15 cellular contexts compared by ENCODE assay signal in the genomic region with DNA sequence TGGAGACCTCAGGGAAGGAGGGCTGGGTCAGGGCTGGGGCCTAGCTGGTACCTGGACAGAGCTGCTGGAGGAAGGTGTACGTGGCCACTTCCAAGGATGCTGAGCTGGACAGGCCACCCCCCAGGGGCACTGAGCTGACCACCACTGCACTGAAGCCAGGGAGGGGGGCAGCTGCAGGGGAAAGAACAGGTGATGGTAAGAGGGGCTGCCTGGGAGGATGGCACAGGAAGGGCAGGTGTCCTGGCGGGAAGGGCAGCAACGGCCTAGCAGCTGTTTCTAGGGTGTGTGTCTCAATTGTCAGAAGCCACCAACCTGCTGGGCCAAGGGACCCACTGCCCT. TPM values are rescaled to one million over a fixed set of nuclear protein-coding genes. Genes with fewer than 3 reads are reported as not detected.
DNase-seq lines count a peak whose midpoint lies in the region; ATAC-seq, FAIRE-seq and TF ChIP-seq lines count a peak whose summit lies in the region.
"Had no signal": no experiment of that assay in that cellular context is flagged by ENCODE, and none has a peak within 500 bp of the region (broad histone marks: within the 10 kb centered on the region; RNA-seq: fewer than 3 reads in every experiment).

No MANE protein-coding gene starts in this region.

- H3K4me2 ChIP-seq in HepG2 (ENCODE audit: low read depth, low read length) = peak overlapping the region; percentile 94; the same call in 1 of the 2 replicates
- no peak overlapping the region for H3K4me2 ChIP-seq in PC-9

- FAIRE-seq in HepG2 (lab: Jason Lieb, UNC) (no peak), H54 (lab: Jason Lieb, UNC) (no peak)
- FAIRE-seq: astrocyte had no signal

- H3K27me3 ChIP-seq in right atrium auricular region = no peaks in the 10 kb centered on the region
- H3K27me3 ChIP-seq in RWPE2 (ENCODE audit: insufficient read depth, poor library complexity, severe bottlenecking) = no peaks in the 10 kb centered on the region
- H3K27me3 ChIP-seq in HepG2 (ENCODE audit: control insufficient read depth in 1 of 2, insufficient read depth in 2 of 2, low read length in 2 of 2) = no peaks in the 10 kb centered on the region
- no peaks in the 10 kb centered on the region for H3K27me3 ChIP-seq in PC-9 (ENCODE audit: insufficient read depth, low read depth)

- H3K4me1 ChIP-seq in right atrium auricular region (peaks cover 0 to 22% of the 10 kb centered on the region in 2 donors), RWPE2 (ENCODE audit: insufficient read depth, poor library complexity, severe bottlenecking) (peaks cover 6% of the 10 kb centered on the region), HepG2 (ENCODE audit: insufficient read depth, low read length) (peaks cover 53% of the 10 kb centered on the region), PC-9 (replicated peaks; ENCODE audit: insufficient read depth) (peaks cover 9% of the 10 kb centered on the region; the same call in 1 of the 2 replicates)

- BruUV-seq in HepG2 (replicated peaks; lab: Mats Ljungman, UMichigan) = no TSS peak
- BruUV-seq in PC-9 (replicated peaks; lab: Mats Ljungman, UMichigan) = no TSS peak

- TF ChIP-seq EP300 in HepG2 (IDR thresholded peaks at IDR 0.05; ENCODE audit: low read depth in 2 of 2, low read length in 2 of 2) (no peak), HepG2 (CRISPR knock-in tag; IDR thresholded peaks at IDR 0.05; ENCODE audit: borderline replicate concordance) (no peak)

- TF ChIP-seq POLR2A in HepG2 (IDR thresholded peaks at IDR 0.05; ENCODE audit: insufficient read depth in 1 of 2, low read depth in 2 of 2, low read length in 2 of 2) (no peak), H54 (IDR thresholded peaks at IDR 0.05; ENCODE audit: low read depth, low read length) (no peak)

- H3K36me3 ChIP-seq in right atrium auricular region (no peaks in the 10 kb centered on the region), RWPE2 (ENCODE audit: low read depth) (peaks cover 10% of the 10 kb centered on the region), HepG2 (replicated peaks in 1 of 2; ENCODE audit: control insufficient read depth in 1 of 2, insufficient read depth in 2 of 2, low read length in 2 of 2) (no peaks in the 10 kb centered on the region), PC-9 (ENCODE audit: low read depth) (no peaks in the 10 kb centered on the region)

- H3K9me2 ChIP-seq in PC-9 (ENCODE audit: insufficient read depth) = no peaks in the 10 kb centered on the region

- H3K27ac ChIP-seq in right atrium auricular region (no peak overlapping the region), RWPE2 (ENCODE audit: poor library complexity, severe bottlenecking) (no peak overlapping the region), HepG2 (ENCODE audit: extremely low read length, insufficient read depth, low read length) (no peak overlapping the region), PC-9 (no peak overlapping the region)

- no peaks in the 10 kb centered on the region for H4K20me1 ChIP-seq in HepG2 (ENCODE audit: insufficient read depth, low read length)
- no peaks in the 10 kb centered on the region; the same call in 1 of the 2 replicates for H4K20me1 ChIP-seq in PC-9 (ENCODE audit: insufficient read depth)

- POLR2A ChIA-PET in HepG2 (lab: Yijun Ruan, JAX) (interaction anchor here (0.9 to 8.2 kb wide), 8 partner anchors 8 to 240 kb away, joined by 3 to 390 read pairs (median 13); a partner anchor contains a TSS), PC-9 (lab: Charles Lee; ENCODE audit: unreplicated experiment) (interaction anchor here (0.8 to 1.3 kb wide), 2 partner anchors 17 to 535 kb away, joined by 4 to 7 read pairs; no protein-coding TSS in a partner anchor)

- no peaks in the 10 kb centered on the region for H3K9me3 ChIP-seq in right atrium auricular region
- no peaks in the 10 kb centered on the region for H3K9me3 ChIP-seq in RWPE2 (ENCODE audit: severe bottlenecking)
- no peaks in the 10 kb centered on the region for H3K9me3 ChIP-seq in HepG2 (ENCODE audit: low read length)
- no peaks in the 10 kb centered on the region for H3K9me3 ChIP-seq in PC-9 (ENCODE audit: insufficient read depth, low read depth)

- in situ Hi-C loops in HepG2 (cut with HindIII; ENCODE audit: extremely low pct_ligation_motif_present, low pct_unique_long_range_greater_than_20kb) = no loop called here

- H3K9ac ChIP-seq in HepG2 (ENCODE audit: insufficient read depth, low read depth, low read length) = no peak overlapping the region

- H3K79me2 ChIP-seq in HepG2 (ENCODE audit: insufficient read depth, low read length) (no peaks in the 10 kb centered on the region), PC-9 (ENCODE audit: low read depth) (no peaks in the 10 kb centered on the region)

- WGBS in HepG2 (ENCODE audit: low lambda C conversion rate) = 94% methylated on average over 3 of the region's 3 CpGs

- CTCF ChIA-PET in HepG2 (lab: Yijun Ruan, JAX; ENCODE audit: low intra/inter-chr PET ratio, low total read pairs) = no interaction called here
- CTCF ChIA-PET in PC-9 (lab: Charles Lee) = interaction anchor here (0.5 kb wide), 1 partner anchor 133 kb away, joined by 11 read pairs; a partner anchor contains a TSS

- H2AFZ ChIP-seq in HepG2 (ENCODE audit: low read length) (no peak overlapping the region), PC-9 (no peak overlapping the region)

- ATAC-seq in left ventricle myocardium superior = no peak
- peak; percentile 1 for ATAC-seq in RWPE2 (ENCODE audit: low read depth)
- no peak for ATAC-seq in HepG2

- intact Hi-C loops in left ventricle myocardium superior (cut with micrococcal nuclease) (no loop called here), HepG2 (cut with micrococcal nuclease; ENCODE audit: unreplicated experiment) (no loop called here), PC-9 (cut with micrococcal nuclease; ENCODE audit: unreplicated experiment) (no loop called here)

- no peak for TF ChIP-seq CTCF in right atrium auricular region (IDR thresholded peaks at IDR 0.05)
- TF ChIP-seq CTCF in RWPE2 (IDR thresholded peaks at IDR 0.05; ENCODE audit: poor library complexity, severe bottlenecking) = no peak
- TF ChIP-seq CTCF in HepG2 (CRISPR knock-in tag; IDR thresholded peaks at IDR 0.05) = no peak
- no peak for TF ChIP-seq CTCF in PC-9 (conservative IDR thresholded peaks at IDR 0.05)

- DNase-seq in left ventricle myocardium superior = peak; percentile 15
- no peak for DNase-seq in right atrium auricular region (ENCODE audit: low spot score)
- DNase-seq in RWPE2 (ENCODE audit: low spot score) = peak; percentile 65
- no peak for DNase-seq in HepG2 (ENCODE audit: low spot score)
- DNase-seq in H54 (ENCODE audit: insufficient read length, low spot score) = no peak
- no peak for DNase-seq in DMS79 (lab: John Stamatoyannopoulos, UW)
- DNase-seq in PC-9 = no peak
- DNase-seq: activated gamma-delta T cell, AML-193, erythroblast, NCI-H2029, NCI-H526, nephron progenitor cell, OCI-M1 had no signal

- H3F3A ChIP-seq in PC-9 (ENCODE audit: insufficient read depth, low read depth) = peaks cover 52% of the 10 kb centered on the region

- H3K4me3 ChIP-seq in right atrium auricular region = no peak overlapping the region
- no peak overlapping the region for H3K4me3 ChIP-seq in RWPE2 (ENCODE audit: severe bottlenecking)
- H3K4me3 ChIP-seq in HepG2 (replicated peaks in 1 of 3; ENCODE audit: insufficient read depth in 1 of 3, low read depth in 2 of 3, low read length in 3 of 3) = 0 out of 6 replicates have a peak overlapping the region, but pooled peaks of 1 of the 3 experiments have one; percentile 87
- H3K4me3 ChIP-seq in PC-9 = no peak overlapping the region

- no peak for TF ChIP-seq RAD21 in HepG2 (CRISPR knock-in tag; IDR thresholded peaks at IDR 0.05)

RNA-seq across cellular contexts. Expression of a gene that starts 1.8 kb away (rescaled TPM):
- total RNA-seq in left ventricle myocardium superior (20.2 TPM), right atrium auricular region (10 to 100 TPM; 19.6 to 21.0 TPM), HepG2 (2016; rRNA removed; fragmentation: Illumina TruSeq; extraction: Trizol) (93.6 and 95.6 TPM in 2 replicates), PC-9 (2021) (12.7 and 12.8 TPM in 2 replicates)
- total RNA-seq in HepG2 (2016; cell fraction: cytosol; rRNA removed; fragmentation: Illumina TruSeq; extraction: Trizol; ENCODE audit: low read depth) = 31.6 and 39.5 TPM in 2 replicates
- total RNA-seq in HepG2 (2016; cell fraction: insoluble cytoplasmic fraction; rRNA removed; fragmentation: Illumina TruSeq; extraction: Trizol) = 94.0 and 98.0 TPM in 2 replicates
- total RNA-seq in HepG2 (2016; cell fraction: membrane; rRNA removed; fragmentation: Illumina TruSeq; extraction: Trizol) = 35.0 and 44.2 TPM in 2 replicates
- total RNA-seq in HepG2 (2016; cell fraction: nucleus; rRNA removed; fragmentation: Illumina TruSeq; extraction: Trizol) = 44.3 and 48.9 TPM in 2 replicates
- 59.9 and 93.0 TPM in 2 replicates for polyA plus RNA-seq in HepG2 (2011; rRNA removed)
- polyA plus RNA-seq in HepG2 (2011; cell fraction: cytosol; rRNA removed) = 65.7 and 112 TPM in 2 replicates
- 162 and 164 TPM in 2 replicates for polyA plus RNA-seq in HepG2 (2011; cell fraction: nucleus; rRNA removed)
- 57.4 and 59.7 TPM in 2 replicates for polyA plus RNA-seq in HepG2 (2012)
- 29.0 and 30.8 TPM in 2 replicates for polyA plus RNA-seq in HepG2 (2016; cell fraction: cytosol; fragmentation: Illumina TruSeq; extraction: Trizol; ENCODE audit: low read depth)
- polyA plus RNA-seq in HepG2 (2016; cell fraction: insoluble cytoplasmic fraction; fragmentation: Illumina TruSeq; extraction: Trizol; ENCODE audit: low read depth) = 86.3 and 86.5 TPM in 2 replicates
- 25.3 and 27.1 TPM in 2 replicates for polyA plus RNA-seq in HepG2 (2016; cell fraction: membrane; fragmentation: Illumina TruSeq; extraction: Trizol; ENCODE audit: low read depth)
- polyA plus RNA-seq in HepG2 (2016; cell fraction: nucleus; fragmentation: Illumina TruSeq; extraction: Trizol; ENCODE audit: insufficient read depth, low read depth) = 72.3 and 78.9 TPM in 2 replicates
- 28.9 and 121 TPM in 2 replicates for polyA minus RNA-seq in HepG2 (2011; rRNA and poly(A)+ RNA removed; ENCODE audit: low replicate concordance)
- 45.9 and 49.6 TPM in 2 replicates for polyA minus RNA-seq in HepG2 (2011; cell fraction: cytosol; rRNA and poly(A)+ RNA removed)
- polyA minus RNA-seq in HepG2 (2011; cell fraction: nucleus; rRNA and poly(A)+ RNA removed) = 26.3 and 28.6 TPM in 2 replicates

RNA-seq across cellular contexts. Expression of a gene that starts 21.4 kb away (rescaled TPM):
- total RNA-seq in left ventricle myocardium superior (14.8 TPM), right atrium auricular region (10 to 100 TPM; 18.8 to 25.3 TPM), HepG2 (2016; rRNA removed; fragmentation: Illumina TruSeq; extraction: Trizol) (28.6 and 33.0 TPM in 2 replicates), PC-9 (2021) (25.3 and 27.8 TPM in 2 replicates)
- total RNA-seq in HepG2 (2016; cell fraction: cytosol; rRNA removed; fragmentation: Illumina TruSeq; extraction: Trizol; ENCODE audit: low read depth) = 37.2 and 44.0 TPM in 2 replicates
- total RNA-seq in HepG2 (2016; cell fraction: insoluble cytoplasmic fraction; rRNA removed; fragmentation: Illumina TruSeq; extraction: Trizol) = 21.2 and 33.0 TPM in 2 replicates
- 58.6 and 59.5 TPM in 2 replicates for total RNA-seq in HepG2 (2016; cell fraction: membrane; rRNA removed; fragmentation: Illumina TruSeq; extraction: Trizol)
- total RNA-seq in HepG2 (2016; cell fraction: nucleus; rRNA removed; fragmentation: Illumina TruSeq; extraction: Trizol) = 38.6 and 43.6 TPM in 2 replicates
- polyA plus RNA-seq in HepG2 (2011; rRNA removed) = 30.7 and 31.6 TPM in 2 replicates
- polyA plus RNA-seq in HepG2 (2011; cell fraction: cytosol; rRNA removed) = 18.7 and 21.7 TPM in 2 replicates
- 50.0 and 56.4 TPM in 2 replicates for polyA plus RNA-seq in HepG2 (2011; cell fraction: nucleus; rRNA removed)
- 20.8 and 23.9 TPM in 2 replicates for polyA plus RNA-seq in HepG2 (2012)
- 55.3 and 62.7 TPM in 2 replicates for polyA plus RNA-seq in HepG2 (2016; cell fraction: cytosol; fragmentation: Illumina TruSeq; extraction: Trizol; ENCODE audit: low read depth)
- 28.7 and 35.1 TPM in 2 replicates for polyA plus RNA-seq in HepG2 (2016; cell fraction: insoluble cytoplasmic fraction; fragmentation: Illumina TruSeq; extraction: Trizol; ENCODE audit: low read depth)
- polyA plus RNA-seq in HepG2 (2016; cell fraction: membrane; fragmentation: Illumina TruSeq; extraction: Trizol; ENCODE audit: low read depth) = 64.7 and 69.9 TPM in 2 replicates
- 52.8 and 60.0 TPM in 2 replicates for polyA plus RNA-seq in HepG2 (2016; cell fraction: nucleus; fragmentation: Illumina TruSeq; extraction: Trizol; ENCODE audit: insufficient read depth, low read depth)
- 24.3 and 28.1 TPM in 2 replicates for polyA minus RNA-seq in HepG2 (2011; rRNA and poly(A)+ RNA removed; ENCODE audit: low replicate concordance)
- polyA minus RNA-seq in HepG2 (2011; cell fraction: cytosol; rRNA and poly(A)+ RNA removed) = 10.4 and 14.9 TPM in 2 replicates
- 78.9 and 91.3 TPM in 2 replicates for polyA minus RNA-seq in HepG2 (2011; cell fraction: nucleus; rRNA and poly(A)+ RNA removed)

RNA-seq across cellular contexts. Expression of a gene that starts 42.0 kb away (rescaled TPM):
- total RNA-seq in left ventricle myocardium superior (8.8 TPM), right atrium auricular region (10 to 100 TPM; 11.1 to 37.5 TPM), HepG2 (2016; rRNA removed; fragmentation: Illumina TruSeq; extraction: Trizol) (4.0 and 6.9 TPM in 2 replicates), PC-9 (2021) (448 and 461 TPM in 2 replicates)
- total RNA-seq in HepG2 (2016; cell fraction: cytosol; rRNA removed; fragmentation: Illumina TruSeq; extraction: Trizol; ENCODE audit: low read depth) = 9.2 and 10.4 TPM in 2 replicates
- total RNA-seq in HepG2 (2016; cell fraction: insoluble cytoplasmic fraction; rRNA removed; fragmentation: Illumina TruSeq; extraction: Trizol) = 3.9 and 6.3 TPM in 2 replicates
- total RNA-seq in HepG2 (2016; cell fraction: membrane; rRNA removed; fragmentation: Illumina TruSeq; extraction: Trizol) = 10.1 and 14.6 TPM in 2 replicates
- total RNA-seq in HepG2 (2016; cell fraction: nucleus; rRNA removed; fragmentation: Illumina TruSeq; extraction: Trizol) = 3.7 and 3.9 TPM in 2 replicates
- polyA plus RNA-seq in HepG2 (2011; rRNA removed) = 14.5 and 14.7 TPM in 2 replicates
- polyA plus RNA-seq in HepG2 (2011; cell fraction: cytosol; rRNA removed) = 5.1 and 8.2 TPM in 2 replicates
- 28.7 and 39.5 TPM in 2 replicates for polyA plus RNA-seq in HepG2 (2011; cell fraction: nucleus; rRNA removed)
- polyA plus RNA-seq in HepG2 (2012) = 13.2 and 14.2 TPM in 2 replicates
- polyA plus RNA-seq in HepG2 (2016; cell fraction: cytosol; fragmentation: Illumina TruSeq; extraction: Trizol; ENCODE audit: low read depth) = 36.1 and 40.9 TPM in 2 replicates
- 10.5 and 16.8 TPM in 2 replicates for polyA plus RNA-seq in HepG2 (2016; cell fraction: insoluble cytoplasmic fraction; fragmentation: Illumina TruSeq; extraction: Trizol; ENCODE audit: low read depth)
- polyA plus RNA-seq in HepG2 (2016; cell fraction: membrane; fragmentation: Illumina TruSeq; extraction: Trizol; ENCODE audit: low read depth) = 41.4 and 43.0 TPM in 2 replicates
- 20.5 and 28.1 TPM in 2 replicates for polyA plus RNA-seq in HepG2 (2016; cell fraction: nucleus; fragmentation: Illumina TruSeq; extraction: Trizol; ENCODE audit: insufficient read depth, low read depth)
- 25.3 and 28.4 TPM in 2 replicates for polyA minus RNA-seq in HepG2 (2011; rRNA and poly(A)+ RNA removed; ENCODE audit: low replicate concordance)
- 8.4 and 12.7 TPM in 2 replicates for polyA minus RNA-seq in HepG2 (2011; cell fraction: cytosol; rRNA and poly(A)+ RNA removed)
- polyA minus RNA-seq in HepG2 (2011; cell fraction: nucleus; rRNA and poly(A)+ RNA removed) = 3.2 and 6.3 TPM in 2 replicates

Comparison
In these comparisons a context has a peak if more than half of its experiments do, and no peak if none do; other contexts are left out.
1. DNase-seq: peak in left ventricle myocardium superior (single experiment) and RWPE2 (single experiment); none in right atrium auricular region (single experiment), HepG2 (single experiment), H54 (single experiment), DMS79 (single experiment) and PC-9 (0 of 2).
2. RNA of a gene that starts 42.0 kb away (total RNA-seq): 448 to 461 TPM in PC-9; 11.1 to 37.5 TPM in right atrium auricular region, 8.8 TPM in left ventricle myocardium superior (single experiment) and 3.7 to 14.6 TPM in HepG2; every median in the first group is over 10 times any median in the second.